Comparison of ENCODE assay signal across 9 cellular contexts in genomic region chr14:106605548-106606448, GRCh38.
A peak's percentile ranks its signal among the peaks of the same experiment; 100 is the strongest.
DNase-seq lines count a peak whose midpoint lies in the region; ATAC-seq, FAIRE-seq and TF ChIP-seq lines count a peak whose summit lies in the region.
"Had no signal": no experiment of that assay in that cellular context is flagged by ENCODE, and none has a peak within 500 bp of the region (broad histone marks: within the 10 kb centered on the region; RNA-seq: fewer than 3 reads in every experiment).

No MANE protein-coding gene starts in this region.

- H3K36me3 ChIP-seq in right lobe of liver (no peaks in the 10 kb centered on the region), kidney (ENCODE audit: control insufficient read depth in 1 of 2, insufficient read depth in 2 of 2, low read length in 2 of 2) (no peaks in the 10 kb centered on the region), ascending aorta (no peaks in the 10 kb centered on the region)

- intact Hi-C loops in Right ventricle myocardium inferior (cut with DNase I) = no loop called here
- intact Hi-C loops in left ventricle myocardium superior (cut with micrococcal nuclease) = no loop called here
- intact Hi-C loops in right lobe of liver (cut with DNase I) = no loop called here
- intact Hi-C loops in kidney (cut with DNase I) = no loop called here
- intact Hi-C loops in ascending aorta (cut with DNase I) = no loop called here

- no peak for ATAC-seq in Right ventricle myocardium inferior
- ATAC-seq in left ventricle myocardium superior = no peak
- ATAC-seq in right lobe of liver = no peak

- DNase-seq in Right ventricle myocardium inferior (ENCODE audit: missing footprints) (peak; percentile 79), left ventricle myocardium superior (no peak), NCI-H1930 (lab: John Stamatoyannopoulos, UW) (peak; percentile 27 to 40), right lobe of liver (peak in 2 of 3 donors; percentile 35 to 61), GM03348 (ENCODE audit: low spot score) (no peak), kidney (no peak), ascending aorta (ENCODE audit: low spot score in 2 of 2) (no peak)
- peak; percentile 48 to 59 for DNase-seq in activated CD8-positive, alpha-beta memory T cell treated with anti-CD3 and anti-CD28 coated beads for 1 hour (ENCODE audit: extremely low read depth in 1 of 2, low read depth in 1 of 2)

- no peak overlapping the region for H3K9ac ChIP-seq in kidney (ENCODE audit: low read length in 2 of 2)

- no peaks in the 10 kb centered on the region for H3K27me3 ChIP-seq in right lobe of liver
- H3K27me3 ChIP-seq in ascending aorta = no peaks in the 10 kb centered on the region

- H3K4me1 ChIP-seq in right lobe of liver (no peaks in the 10 kb centered on the region), kidney (ENCODE audit: control insufficient read depth in 1 of 2, insufficient read depth in 1 of 2, low read depth in 1 of 2, low read length in 2 of 2) (no peaks in the 10 kb centered on the region), ascending aorta (no peaks in the 10 kb centered on the region)

- FAIRE-seq in kidney (lab: Jason Lieb, UNC) = no peak
- FAIRE-seq: bronchial epithelial cell had no signal

- H3K4me3 ChIP-seq in right lobe of liver (no peak overlapping the region), kidney (ENCODE audit: low read length in 2 of 2) (no peak overlapping the region), ascending aorta (no peak overlapping the region)

- H3K9me3 ChIP-seq in right lobe of liver = no peaks in the 10 kb centered on the region
- H3K9me3 ChIP-seq in kidney (ENCODE audit: control insufficient read depth in 1 of 2, low read length in 2 of 2) = no peaks in the 10 kb centered on the region
- no peaks in the 10 kb centered on the region for H3K9me3 ChIP-seq in ascending aorta

- no peak overlapping the region for H3K27ac ChIP-seq in right lobe of liver
- no peak overlapping the region for H3K27ac ChIP-seq in kidney (ENCODE audit: low read depth in 2 of 2, low read length in 2 of 2)
- H3K27ac ChIP-seq in ascending aorta = no peak overlapping the region

- TF ChIP-seq POLR2A in right lobe of liver (IDR thresholded peaks at IDR 0.05) = no peak

- WGBS in right lobe of liver (ENCODE audit: insufficient coverage, low coverage, low lambda C conversion rate, missing lambda C conversion rate) = 32% methylated on average over 14 of the region's 27 CpGs

- TF ChIP-seq CTCF in right lobe of liver (IDR thresholded peaks at IDR 0.05) (peak in 2 of 4 donors; percentile 8 to 20), kidney (IDR thresholded peaks at IDR 0.05; ENCODE audit: borderline replicate concordance, extremely low read depth, insufficient read depth) (no peak), ascending aorta (IDR thresholded peaks at IDR 0.05) (no peak)

Comparison
In these comparisons a context has a peak if more than half of its experiments do, and no peak if none do; other contexts are left out.
1. DNase-seq: peak in Right ventricle myocardium inferior (single experiment), NCI-H1930 (2 of 2), activated CD8-positive, alpha-beta memory T cell treated with anti-CD3 and anti-CD28 coated beads for 1 hour (2 of 2) and right lobe of liver (2 of 3); none in left ventricle myocardium superior (single experiment), GM03348 (single experiment), kidney (single experiment) and ascending aorta (0 of 2).